ENCODE assay signal across 19 cellular contexts in genomic region chr17:12048843-12049473, GRCh38. TPM values are rescaled to one million over a fixed set of nuclear protein-coding genes. Genes with fewer than 3 reads are reported as not detected.
DNase-seq lines count a peak whose midpoint lies in the region; ATAC-seq, FAIRE-seq and TF ChIP-seq lines count a peak whose summit lies in the region.
"Had no signal": no experiment of that assay in that cellular context is flagged by ENCODE, and none has a peak within 500 bp of the region (broad histone marks: within the 10 kb centered on the region; RNA-seq: fewer than 3 reads in every experiment).

No MANE protein-coding gene starts in this region.

- H3K9me3 ChIP-seq in GM12878 (replicated peaks; ENCODE audit: control insufficient read depth, insufficient read depth, low read length) (no peaks in the 10 kb centered on the region), small intestine (ENCODE audit: control insufficient read depth, low read depth) (no peaks in the 10 kb centered on the region)

- peak overlapping the region; percentile 52 for H3K27ac Mint-ChIP-seq in activated CD8-positive, alpha-beta T cell treated with anti-CD3 and anti-CD28 coated beads for 36 hours
- no peak overlapping the region for H3K27ac Mint-ChIP-seq in activated CD8-positive, alpha-beta T cell treated with anti-CD3 and anti-CD28 coated beads, Interleukin-2, amount 10 ng/mL, durations not matched to agents 7 days and 5 days

- H3K79me2 ChIP-seq in GM12878 (ENCODE audit: control insufficient read depth, insufficient read depth, low read length), result peaks cover 16% of the 10 kb centered on the region

- TF ChIP-seq CTCF in activated CD8-positive, alpha-beta T cell treated with anti-CD3 and anti-CD28 coated beads for 36 hours (IDR thresholded peaks at IDR 0.05), result no peak
- no peak for TF ChIP-seq CTCF in GM12878 (IDR thresholded peaks at IDR 0.05 in 2 of 3, conservative IDR thresholded peaks at IDR 0.05 in 1 of 3; ENCODE audit: control insufficient read depth in 2 of 3, extremely low read depth in 1 of 3, insufficient read depth in 1 of 3, low read depth in 3 of 3, low read length in 3 of 3)

- H4K20me1 ChIP-seq in GM12878 (ENCODE audit: control insufficient read depth, insufficient read depth), result 0 out of 2 replicates have a peak, but pooled peaks cover 2% of the 10 kb centered on the region

- no peaks in the 10 kb centered on the region for H3K27me3 ChIP-seq in GM12878 (replicated peaks in 1 of 2; ENCODE audit: control insufficient read depth in 2 of 2, insufficient read depth in 2 of 2, low read length in 1 of 2)
- H3K27me3 ChIP-seq in small intestine (ENCODE audit: control insufficient read depth in 2 of 2, insufficient read depth in 2 of 2, low read length in 2 of 2), result no peaks in the 10 kb centered on the region

- peak; percentile 45 for ATAC-seq in activated CD8-positive, alpha-beta T cell treated with anti-CD3 and anti-CD28 coated beads for 36 hours
- no peak for ATAC-seq in activated CD8-positive, alpha-beta T cell treated with anti-CD3 and anti-CD28 coated beads, Interleukin-2, amount 10 ng/mL, durations not matched to agents 7 days and 5 days
- ATAC-seq in GM12878, result peak; percentile 58; the same call in 2 of the 3 replicates
- no peak for ATAC-seq in HG03565 (IDR thresholded peaks at IDR 0.05; ENCODE audit: unreplicated experiment)
- ATAC-seq in GM21526 (IDR thresholded peaks at IDR 0.05; ENCODE audit: low FRiP score, unreplicated experiment), result no peak
- ATAC-seq: PC-3 had no signal

- RAD21 ChIA-PET in GM12878 (lab: Charles Lee; ENCODE audit: unreplicated experiment), result no interaction called here

- intact Hi-C loops in activated CD8-positive, alpha-beta T cell treated with anti-CD3 and anti-CD28 coated beads for 36 hours (cut with micrococcal nuclease), result no loop called here
- intact Hi-C loops in GM12878 (cut with micrococcal nuclease; ENCODE audit: unreplicated experiment), result no loop called here

- in situ Hi-C loops in GM12878 (cut with MboI), result no loop called here

- SMC1A ChIA-PET in GM12878 (lab: Charles Lee; ENCODE audit: uncharacterized antibody, unreplicated experiment), result interaction anchor here (1.1 to 2.0 kb wide), 3 partner anchors 10 to 50 kb away, joined by 3 to 8 read pairs (median 5); no protein-coding TSS in a partner anchor

- no peak overlapping the region for H3K4me3 ChIP-seq in GM12878
- no peak overlapping the region for H3K4me3 ChIP-seq in small intestine (ENCODE audit: low read depth in 1 of 2, low read length in 2 of 2)

- H3K9ac ChIP-seq in GM12878 (ENCODE audit: control insufficient read depth, insufficient read depth, low read length), result no peak overlapping the region

- no peak overlapping the region for H3K4me3 Mint-ChIP-seq in activated CD8-positive, alpha-beta T cell treated with anti-CD3 and anti-CD28 coated beads for 36 hours
- no peak overlapping the region for H3K4me3 Mint-ChIP-seq in activated CD8-positive, alpha-beta T cell treated with anti-CD3 and anti-CD28 coated beads, Interleukin-2, amount 10 ng/mL, durations not matched to agents 7 days and 5 days

- H3K4me1 ChIP-seq in GM12878 (ENCODE audit: control insufficient read depth, insufficient read depth, low read length) (no peaks in the 10 kb centered on the region; the same call in 1 of the 2 replicates), small intestine (ENCODE audit: control insufficient read depth in 2 of 2, insufficient read depth in 1 of 2, low read depth in 1 of 2, low read length in 1 of 2) (peaks cover 1 to 14% of the 10 kb centered on the region in 2 donors)

- H3K4me2 ChIP-seq in GM12878 (ENCODE audit: control insufficient read depth, insufficient read depth), result no peak overlapping the region

- CTCF ChIA-PET in activated CD8-positive, alpha-beta T cell treated with anti-CD3 and anti-CD28 coated beads for 36 hours (lab: Charles Lee), result no interaction called here
- CTCF ChIA-PET in activated CD8-positive, alpha-beta T cell treated with anti-CD3 and anti-CD28 coated beads, Interleukin-2, amount 10 ng/mL, durations not matched to agents 7 days and 5 days (lab: Charles Lee), result interaction anchor here (1.0 kb wide), 1 partner anchor 27 kb away, joined by 3 read pairs; no protein-coding TSS in a partner anchor
- CTCF ChIA-PET in GM12878 (lab: Yijun Ruan, JAX), result interaction anchor here (0.6 kb wide), 1 partner anchor 1004 kb away, joined by 3 read pairs; no protein-coding TSS in a partner anchor

- H3K27ac ChIP-seq in GM12878 (ENCODE audit: control insufficient read depth, insufficient read depth) (no peak overlapping the region), small intestine (ENCODE audit: low read depth in 1 of 2, low read length in 1 of 2) (no peak overlapping the region)
- H3K27ac ChIP-seq: C4-2B had no signal

- peak; percentile 15 for FAIRE-seq in GM18507 (lab: Jason Lieb, UNC)
- no peak for FAIRE-seq in GM12878 (lab: Jason Lieb, UNC)
- FAIRE-seq in small intestine (lab: Jason Lieb, UNC), result peak; percentile 15

- TF ChIP-seq POLR2A in GM12878 (IDR thresholded peaks at IDR 0.05; ENCODE audit: low read depth, low read length), result no peak

- peaks cover 77% of the 10 kb centered on the region for H3K4me1 Mint-ChIP-seq in activated CD8-positive, alpha-beta T cell treated with anti-CD3 and anti-CD28 coated beads for 36 hours (ENCODE audit: low read depth)
- H3K4me1 Mint-ChIP-seq in activated CD8-positive, alpha-beta T cell treated with anti-CD3 and anti-CD28 coated beads, Interleukin-2, amount 10 ng/mL, durations not matched to agents 7 days and 5 days (ENCODE audit: low read depth), result peaks cover 47% of the 10 kb centered on the region

- no peaks in the 10 kb centered on the region for H3K9me3 Mint-ChIP-seq in activated CD8-positive, alpha-beta T cell treated with anti-CD3 and anti-CD28 coated beads for 36 hours
- no peaks in the 10 kb centered on the region for H3K9me3 Mint-ChIP-seq in activated CD8-positive, alpha-beta T cell treated with anti-CD3 and anti-CD28 coated beads, Interleukin-2, amount 10 ng/mL, durations not matched to agents 7 days and 5 days (ENCODE audit: insufficient read depth)
- H3K9me3 Mint-ChIP-seq: IgD-negative memory B cell had no signal

- TF ChIP-seq RAD21 in GM12878 (IDR thresholded peaks at IDR 0.05; ENCODE audit: insufficient read depth, low read depth, low read length), result no peak

- H3K27me3 Mint-ChIP-seq in activated CD8-positive, alpha-beta T cell treated with anti-CD3 and anti-CD28 coated beads for 36 hours, result no peaks in the 10 kb centered on the region
- no peaks in the 10 kb centered on the region for H3K27me3 Mint-ChIP-seq in activated CD8-positive, alpha-beta T cell treated with anti-CD3 and anti-CD28 coated beads, Interleukin-2, amount 10 ng/mL, durations not matched to agents 7 days and 5 days (ENCODE audit: low read depth)
- H3K27me3 Mint-ChIP-seq: IgD-negative memory B cell had no signal

- POLR2A ChIA-PET in activated CD8-positive, alpha-beta T cell treated with anti-CD3 and anti-CD28 coated beads for 36 hours (lab: Charles Lee), result interaction anchor here (0.9 to 2.0 kb wide), 2 partner anchors 26 to 29 kb away, joined by 3 to 6 read pairs; partner anchors contain the start of gene MAP2K4
- POLR2A ChIA-PET in activated CD8-positive, alpha-beta T cell treated with anti-CD3 and anti-CD28 coated beads, Interleukin-2, amount 10 ng/mL, durations not matched to agents 7 days and 5 days (lab: Charles Lee), result interaction anchor here (0.6 to 1.6 kb wide), 2 partner anchors 52 to 966 kb away, joined by 3 to 7 read pairs; partner anchors contain the start of gene ZNF18
- POLR2A ChIA-PET in GM12878 (lab: Charles Lee), result no interaction called here

- TF ChIP-seq EP300 in GM12878 (IDR thresholded peaks at IDR 0.05; ENCODE audit: borderline replicate concordance in 1 of 2, control insufficient read depth in 1 of 2, low read depth in 2 of 2, low read length in 2 of 2), result no peak

- no peak for DNase-seq in activated CD8-positive, alpha-beta T cell treated with anti-CD3 and anti-CD28 coated beads for 36 hours
- no peak for DNase-seq in activated CD8-positive, alpha-beta T cell treated with anti-CD3 and anti-CD28 coated beads, Interleukin-2, amount 10 ng/mL, durations not matched to agents 7 days and 5 days
- no peak for DNase-seq in GM18507 (ENCODE audit: extremely low spot score, insufficient read length, low read depth)
- DNase-seq in GM12878 (ENCODE audit: low read depth, low spot score), result no peak
- DNase-seq in small intestine, result no peak
- no peak for DNase-seq in activated CD4-positive, CD25-positive, alpha-beta regulatory T cell treated with anti-CD3 and anti-CD28 coated beads, Interleukin-2, amount 50 U/mL, for 72 hours
- DNase-seq: EL, GF-D8, GOT3, NCI-H1694, NCI-H2081 treated with DMSO at 0.1 percent for 48 hours, NCI-H446, NCI-H526, PC-3, Right ventricle myocardium superior had no signal

- peaks cover 6% of the 10 kb centered on the region for H3K36me3 Mint-ChIP-seq in activated CD8-positive, alpha-beta T cell treated with anti-CD3 and anti-CD28 coated beads for 36 hours (ENCODE audit: low read depth)
- H3K36me3 Mint-ChIP-seq in activated CD8-positive, alpha-beta T cell treated with anti-CD3 and anti-CD28 coated beads, Interleukin-2, amount 10 ng/mL, durations not matched to agents 7 days and 5 days (ENCODE audit: low read depth), result peaks cover 20% of the 10 kb centered on the region

- WGBS in GM12878 (ENCODE audit: insufficient coverage, insufficient replicate concordance, low lambda C conversion rate, missing lambda C conversion rate), result 72% methylated on average over 7 of the region's 7 CpGs
- 85 to 90% (median 86%) methylated on average over 7 of the region's 7 CpGs for WGBS in small intestine, 3 donors

- H2AFZ ChIP-seq in GM12878 (ENCODE audit: control insufficient read depth, low read depth, low read length), result no peak overlapping the region

- no peaks in the 10 kb centered on the region for H3K36me3 ChIP-seq in GM12878 (ENCODE audit: control insufficient read depth in 2 of 2, insufficient read depth in 2 of 2, low read length in 1 of 2)
- H3K36me3 ChIP-seq in small intestine (ENCODE audit: control insufficient read depth in 2 of 2, insufficient read depth in 2 of 2, low read length in 2 of 2), result no peaks in the 10 kb centered on the region

- no TSS peak for BruUV-seq in GM12878 (replicated peaks; lab: Mats Ljungman, UMichigan)

RNA-seq across cellular contexts. Expression of gene MAP2K4, which starts 28.3 kb away (rescaled TPM):
- 10 to 100 TPM; 45.6 to 49.0 TPM for total RNA-seq in activated CD8-positive, alpha-beta T cell treated with anti-CD3 and anti-CD28 coated beads for 36 hours
- 10 to 100 TPM; 43.2 to 45.3 TPM for total RNA-seq in activated CD8-positive, alpha-beta T cell treated with anti-CD3 and anti-CD28 coated beads, Interleukin-2, amount 10 ng/mL, durations not matched to agents 7 days and 5 days
- 43.7 and 46.2 TPM in 2 replicates for total RNA-seq in GM12878 (2013; cell fraction: nucleolus; rRNA removed)
- 23.0 and 30.5 TPM in 2 replicates for total RNA-seq in GM12878 (2014; rRNA removed)
- 25.7 and 26.3 TPM in 2 replicates for total RNA-seq in GM12878 (2014; rRNA removed; fragmentation: Illumina TruSeq; extraction: Trizol)
- 25.7 and 32.3 TPM in 2 replicates for total RNA-seq in GM12878 (2021)
- 8.7 TPM for polyA plus RNA-seq in GM12878 (2011; ENCODE audit: low read depth)
- polyA plus RNA-seq in GM12878 (2011; rRNA removed), result 32.5 and 43.0 TPM in 2 replicates
- 15.9 and 17.6 TPM in 2 replicates for polyA plus RNA-seq in GM12878 (2011; cell fraction: cytosol; rRNA removed)
- polyA plus RNA-seq in GM12878 (2011; cell fraction: nucleus; rRNA removed), result 14.3 and 16.9 TPM in 2 replicates
- 10.4 and 14.2 TPM in 2 replicates for polyA plus RNA-seq in GM12878 (2012)
- polyA plus RNA-seq in GM12878 (2014; fragmentation: Illumina TruSeq; extraction: Trizol), result 24.8 and 27.2 TPM in 2 replicates
- polyA plus RNA-seq in GM12878 (2014; fragmentation: Nextera tagmentation; extraction: Ambion mirVana), result 1 to 10 TPM; 5.4 to 10.0 TPM
- 15.6 and 19.4 TPM in 2 replicates for polyA plus RNA-seq in GM12878 (2014; rRNA removed)
- 10 to 100 TPM; 32.6 to 34.1 TPM for polyA plus RNA-seq in GM12878 (2016; fragmentation: Nextera tagmentation; extraction: Ambion mirVana)
- polyA minus RNA-seq in GM12878 (2011; rRNA and poly(A)+ RNA removed), result 34.9 and 50.9 TPM in 2 replicates
- 11.0 and 16.0 TPM in 2 replicates for polyA minus RNA-seq in GM12878 (2011; cell fraction: cytosol; rRNA and poly(A)+ RNA removed)
- 12.8 and 17.2 TPM in 2 replicates for polyA minus RNA-seq in GM12878 (2011; cell fraction: nucleus; rRNA and poly(A)+ RNA removed)
- polyA plus RNA-seq in small intestine, result 10 to 100 TPM; 11.6 to 12.5 (median 11.9) TPM

RNA-seq across cellular contexts. Expression of gene ZNF18, which starts 51.7 kb away (rescaled TPM):
- total RNA-seq in activated CD8-positive, alpha-beta T cell treated with anti-CD3 and anti-CD28 coated beads for 36 hours, result 10 to 100 TPM in 1 of 2 experiments, 1 to 10 TPM in 1; 8.9 to 10.2 TPM
- 10 to 100 TPM; 11.7 to 13.7 TPM for total RNA-seq in activated CD8-positive, alpha-beta T cell treated with anti-CD3 and anti-CD28 coated beads, Interleukin-2, amount 10 ng/mL, durations not matched to agents 7 days and 5 days
- 11.1 and 11.8 TPM in 2 replicates for total RNA-seq in GM12878 (2013; cell fraction: nucleolus; rRNA removed)
- 9.8 TPM in 2 replicates for total RNA-seq in GM12878 (2014; rRNA removed)
- total RNA-seq in GM12878 (2014; rRNA removed; fragmentation: Illumina TruSeq; extraction: Trizol), result 9.6 and 10.3 TPM in 2 replicates
- total RNA-seq in GM12878 (2021), result 7.2 and 8.7 TPM in 2 replicates
- polyA plus RNA-seq in GM12878 (2011; ENCODE audit: low read depth), result 6.8 TPM
- polyA plus RNA-seq in GM12878 (2011; rRNA removed), result 10.2 and 12.9 TPM in 2 replicates
- 6.2 and 7.2 TPM in 2 replicates for polyA plus RNA-seq in GM12878 (2011; cell fraction: cytosol; rRNA removed)
- polyA plus RNA-seq in GM12878 (2011; cell fraction: nucleus; rRNA removed), result 8.3 and 9.7 TPM in 2 replicates
- 6.6 and 6.8 TPM in 2 replicates for polyA plus RNA-seq in GM12878 (2012)
- polyA plus RNA-seq in GM12878 (2014; fragmentation: Illumina TruSeq; extraction: Trizol), result 9.6 and 9.8 TPM in 2 replicates
- 1 to 10 TPM; 4.6 to 6.0 TPM for polyA plus RNA-seq in GM12878 (2014; fragmentation: Nextera tagmentation; extraction: Ambion mirVana)
- polyA plus RNA-seq in GM12878 (2014; rRNA removed), result 6.6 and 7.4 TPM in 2 replicates
- polyA plus RNA-seq in GM12878 (2016; fragmentation: Nextera tagmentation; extraction: Ambion mirVana), result 1 to 10 TPM; 5.9 to 9.5 TPM
- polyA minus RNA-seq in GM12878 (2011; rRNA and poly(A)+ RNA removed), result 7.4 and 9.0 TPM in 2 replicates
- 3.2 and 5.6 TPM in 2 replicates for polyA minus RNA-seq in GM12878 (2011; cell fraction: cytosol; rRNA and poly(A)+ RNA removed)
- 4.6 and 5.7 TPM in 2 replicates for polyA minus RNA-seq in GM12878 (2011; cell fraction: nucleus; rRNA and poly(A)+ RNA removed)
- 1 to 10 TPM; 4.5 to 9.6 (median 6.5) TPM for polyA plus RNA-seq in small intestine

Comparison
In these comparisons a context has a peak if more than half of its experiments do, and no peak if none do; other contexts are left out.
1. ATAC-seq: peak in activated CD8-positive, alpha-beta T cell treated with anti-CD3 and anti-CD28 coated beads for 36 hours (single experiment) and GM12878 (single experiment); none in activated CD8-positive, alpha-beta T cell treated with anti-CD3 and anti-CD28 coated beads, Interleukin-2, amount 10 ng/mL, durations not matched to agents 7 days and 5 days (single experiment), HG03565 (single experiment) and GM21526 (single experiment).